8 cellular contexts compared by ENCODE assay signal in the genomic region with DNA sequence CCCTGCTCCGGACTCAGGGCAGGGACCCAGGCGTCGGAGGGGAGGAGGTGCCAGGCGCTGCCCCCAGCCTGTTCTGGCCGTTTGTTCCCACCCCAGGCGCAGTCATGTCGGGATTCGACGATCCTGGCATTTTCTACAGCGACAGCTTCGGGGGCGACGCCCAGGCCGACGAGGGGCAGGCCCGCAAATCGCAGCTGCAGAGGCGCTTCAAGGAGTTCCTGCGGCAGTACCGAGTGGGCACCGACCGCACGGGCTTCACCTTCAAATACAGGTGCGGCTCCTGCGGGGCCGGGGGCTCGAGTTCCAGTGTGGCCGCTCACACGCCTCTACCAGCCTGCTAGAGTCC. TPM values are rescaled to one million over a fixed set of nuclear protein-coding genes. Genes with fewer than 3 reads are reported as not detected.
A peak's percentile ranks its signal among the peaks of the same experiment; 100 is the strongest.
DNase-seq lines count a peak whose midpoint lies in the region; ATAC-seq and TF ChIP-seq lines count a peak whose summit lies in the region.

No MANE protein-coding gene starts in this region.

- WGBS in prostate gland: under 1% methylated on average over 27 of the region's 29 CpGs

- peak; percentile 3 for ATAC-seq in HG02759 (IDR thresholded peaks at IDR 0.05; ENCODE audit: unreplicated experiment)
- no peak for ATAC-seq in left lobe of liver
- ATAC-seq in GM21717 (IDR thresholded peaks at IDR 0.05; ENCODE audit: unreplicated experiment): no peak

- DNase-seq in GM03348 (ENCODE audit: low spot score) (peak; percentile 16), WERI-Rb-1 (no peak), fibroblast of pulmonary artery (ENCODE audit: low read depth) (no peak), prostate gland (ENCODE audit: low spot score) (no peak), left lobe of liver (ENCODE audit: low spot score) (no peak), NOMO-1 treated with DMSO at 0.1 percent for 48 hours (lab: John Stamatoyannopoulos, UW; ENCODE audit: unreplicated experiment) (no peak)

- H3K27me3 ChIP-seq in WERI-Rb-1 (ENCODE audit: insufficient read depth, low read depth, severe bottlenecking): no peaks in the 10 kb centered on the region
- no peaks in the 10 kb centered on the region for H3K27me3 ChIP-seq in prostate gland (replicated peaks; ENCODE audit: insufficient read depth)

- H3K36me3 ChIP-seq in WERI-Rb-1 (peaks cover 44% of the 10 kb centered on the region), prostate gland (no peaks in the 10 kb centered on the region)

- intact Hi-C loops in prostate gland (cut with DNase I): no loop called here

- H3K9me3 ChIP-seq in WERI-Rb-1 (ENCODE audit: severe bottlenecking): peaks cover 5% of the 10 kb centered on the region
- H3K9me3 ChIP-seq in prostate gland: no peaks in the 10 kb centered on the region

- no peak for TF ChIP-seq POLR2A in prostate gland (IDR thresholded peaks at IDR 0.05)

- TF ChIP-seq CTCF in WERI-Rb-1 (IDR thresholded peaks at IDR 0.05; ENCODE audit: low read depth, low read length): no peak
- no peak for TF ChIP-seq CTCF in fibroblast of pulmonary artery (IDR thresholded peaks at IDR 0.05; ENCODE audit: low read length, missing control alignments)
- TF ChIP-seq CTCF in prostate gland (IDR thresholded peaks at IDR 0.05): no peak

- no peaks in the 10 kb centered on the region for H3K4me1 ChIP-seq in prostate gland (replicated peaks)

- peak overlapping the region; percentile 92 for H3K27ac ChIP-seq in WERI-Rb-1
- H3K27ac ChIP-seq in prostate gland: peak overlapping the region in 1 of 2 donors; percentile 18

- peak overlapping the region; percentile 75 for H3K4me3 ChIP-seq in WERI-Rb-1 (ENCODE audit: low read depth, low read length)
- peak overlapping the region; percentile 89 for H3K4me3 ChIP-seq in fibroblast of pulmonary artery (replicated peaks; ENCODE audit: low read depth, low read length)
- H3K4me3 ChIP-seq in prostate gland: peak overlapping the region; percentile 60 to 72

RNA-seq across cellular contexts. Expression of a gene that starts 0.4 kb away (rescaled TPM):
- 10 to 100 TPM; 42.2 to 51.8 TPM for total RNA-seq in prostate gland
- total RNA-seq in left lobe of liver: 9.1 TPM

RNA-seq across cellular contexts. Expression of a gene that starts 19.4 kb away (rescaled TPM):
- total RNA-seq in prostate gland (10 to 100 TPM in 1 of 2 donors, 1 to 10 TPM in 1; 3.5 to 31.5 TPM), left lobe of liver (35.9 TPM)
